ENCODE assay signal across 15 cellular contexts in genomic region chr9:110583237-110583636, GRCh38. TPM values are rescaled to one million over a fixed set of nuclear protein-coding genes. Genes with fewer than 3 reads are reported as not detected.
DNase-seq lines count a peak whose midpoint lies in the region; ATAC-seq and TF ChIP-seq lines count a peak whose summit lies in the region.
"Had no signal": no experiment of that assay in that cellular context is flagged by ENCODE, and none has a peak within 500 bp of the region (broad histone marks: within the 10 kb centered on the region; RNA-seq: fewer than 3 reads in every experiment).

No MANE protein-coding gene starts in this region.

- H3K27me3 ChIP-seq in PC-3 (ENCODE audit: low read length), result no peaks in the 10 kb centered on the region

- no TSS peak for BruUV-seq in PC-3 (replicated peaks; lab: Mats Ljungman, UMichigan)

- DNase-seq in A172 (ENCODE audit: low spot score) (peak; percentile 9), EL (peak; percentile 54), PC-3 (peak; percentile 42), fibroblast of mammary gland (ENCODE audit: low read depth) (peak; percentile 72), NCI-H510A (lab: John Stamatoyannopoulos, UW) (no peak), GM20000 (ENCODE audit: low spot score) (no peak)
- DNase-seq: activated CD4-positive, alpha-beta T cell treated with anti-CD3 and anti-CD28 coated beads, Interleukin-2, amount 50 U/mL, for 1 hour; CD8-positive, alpha-beta memory T cell; kidney; NCI-H524; stimulated activated CD4-positive, alpha-beta T cell treated with anti-CD3 and anti-CD28 coated beads, Interleukin-12 subunit alpha, Interleukin-12 subunit beta, amount 100 ng/mL, for 4 hours had no signal

- H3K4me1 Mint-ChIP-seq in stimulated activated memory B cell treated with anti-CD40 and anti-IgM and Interleukin-4, amounts not matched to agents 10 μg/mL and 1 μg/mL and 100 μg/mL, for 72 hours, result peaks cover 10% of the 10 kb centered on the region
- H3K4me1 Mint-ChIP-seq: CD8-positive, alpha-beta memory T cell had no signal

- H3K9me3 Mint-ChIP-seq in stimulated activated memory B cell treated with anti-CD40 and anti-IgM and Interleukin-4, amounts not matched to agents 10 μg/mL and 1 μg/mL and 100 μg/mL, for 72 hours, result peaks cover 16% of the 10 kb centered on the region
- H3K9me3 Mint-ChIP-seq: activated T-helper 2 cell treated with anti-CD3 and anti-CD28 coated beads, Interferon-gamma antibody, Interleukin-2, Interleukin-4, amounts not matched to agents 10 μg/mL and 5 μg/mL and 100 μg/mL, durations not matched to agents 14 hours and 24 hours and 36 hours had no signal

- ATAC-seq in PC-3 (peak; percentile 68), GM18498 (IDR thresholded peaks at IDR 0.05; ENCODE audit: unreplicated experiment) (no peak)
- no peak for ATAC-seq in stimulated activated memory B cell treated with anti-CD40 and anti-IgM and Interleukin-4, amounts not matched to agents 10 μg/mL and 1 μg/mL and 100 μg/mL, for 72 hours

- peak overlapping the region; percentile 74 for H2AFZ ChIP-seq in PC-3 (ENCODE audit: low read length)
- H2AFZ ChIP-seq: neural progenitor cell had no signal

- peaks cover 10% of the 10 kb centered on the region; the same call in 1 of the 2 replicates for H3K4me1 ChIP-seq in PC-3 (ENCODE audit: insufficient read depth, low read length)

- H3K27ac Mint-ChIP-seq in stimulated activated memory B cell treated with anti-CD40 and anti-IgM and Interleukin-4, amounts not matched to agents 10 μg/mL and 1 μg/mL and 100 μg/mL, for 72 hours, result no peak overlapping the region
- H3K27ac Mint-ChIP-seq: activated T-helper 2 cell treated with anti-CD3 and anti-CD28 coated beads, Interferon-gamma antibody, Interleukin-2, Interleukin-4, amounts not matched to agents 10 μg/mL and 5 μg/mL and 100 μg/mL, durations not matched to agents 14 hours and 24 hours and 36 hours; neural progenitor cell had no signal

- H4K20me1 ChIP-seq in PC-3 (ENCODE audit: low read length), result no peaks in the 10 kb centered on the region

- H3F3A ChIP-seq in PC-3 (ENCODE audit: low read length, unreplicated experiment), result no peaks in the 10 kb centered on the region

- no peak overlapping the region for H3K27ac ChIP-seq in PC-3 (ENCODE audit: low read length)
- H3K27ac ChIP-seq: neural progenitor cell had no signal

- intact Hi-C loops in PC-3 (cut with micrococcal nuclease), result loop anchor here (1.0 to 10.0 kb wide), 2 partner anchors 131 to 158 kb away; no protein-coding TSS in a partner anchor

- no peaks in the 10 kb centered on the region for H3K9me3 ChIP-seq in PC-3 (ENCODE audit: low read length)

- H3K79me2 ChIP-seq in PC-3 (ENCODE audit: low read length), result no peaks in the 10 kb centered on the region

- H3K4me3 ChIP-seq in PC-3 (ENCODE audit: low read length), result no peak overlapping the region
- H3K4me3 ChIP-seq in fibroblast of mammary gland (ENCODE audit: control insufficient read depth, low read depth, low read length), result no peak overlapping the region
- H3K4me3 ChIP-seq: neural progenitor cell had no signal

- H3K27me3 Mint-ChIP-seq in stimulated activated memory B cell treated with anti-CD40 and anti-IgM and Interleukin-4, amounts not matched to agents 10 μg/mL and 1 μg/mL and 100 μg/mL, for 72 hours, result peaks cover 23% of the 10 kb centered on the region

- H3K36me3 Mint-ChIP-seq in stimulated activated memory B cell treated with anti-CD40 and anti-IgM and Interleukin-4, amounts not matched to agents 10 μg/mL and 1 μg/mL and 100 μg/mL, for 72 hours, result no peaks in the 10 kb centered on the region
- H3K36me3 Mint-ChIP-seq: neural progenitor cell had no signal

- no peak overlapping the region for H3K9ac ChIP-seq in PC-3 (ENCODE audit: low read length)
- H3K9ac ChIP-seq: neural progenitor cell had no signal

- POLR2A ChIA-PET in PC-3 (lab: Charles Lee; ENCODE audit: unreplicated experiment), result no interaction called here

- CTCF ChIA-PET in PC-3 (lab: Charles Lee), result no interaction called here

- TF ChIP-seq CTCF in PC-3 (conservative IDR thresholded peaks at IDR 0.05; ENCODE audit: low read depth, low read length) (peak; percentile 50), fibroblast of mammary gland (conservative IDR thresholded peaks at IDR 0.05; ENCODE audit: control insufficient read depth, insufficient read depth, low read depth, low read length) (peak; percentile 33), GM20000 (IDR thresholded peaks at IDR 0.05; ENCODE audit: extremely low read depth, missing control alignments) (no peak)

- no peak overlapping the region for H3K4me3 Mint-ChIP-seq in stimulated activated memory B cell treated with anti-CD40 and anti-IgM and Interleukin-4, amounts not matched to agents 10 μg/mL and 1 μg/mL and 100 μg/mL, for 72 hours
- H3K4me3 Mint-ChIP-seq: CD8-positive, alpha-beta memory T cell; neural progenitor cell had no signal

- H3K4me2 ChIP-seq in PC-3 (ENCODE audit: low read length), result peak overlapping the region; percentile 61
- H3K4me2 ChIP-seq: neural progenitor cell had no signal

- no peaks in the 10 kb centered on the region for H3K9me2 ChIP-seq in PC-3 (replicated peaks; ENCODE audit: low read length)

- no peaks in the 10 kb centered on the region for H3K36me3 ChIP-seq in PC-3 (ENCODE audit: low read depth, low read length)
- H3K36me3 ChIP-seq: neural progenitor cell had no signal

RNA-seq across cellular contexts. Expression of gene SVEP1, which starts 3.7 kb away (rescaled TPM):
- 0.07 TPM in 1 of 2 replicates, not detected in the other for total RNA-seq in A172 (2014; rRNA removed; shearing (Covaris generic))
- total RNA-seq in PC-3 (2014; rRNA removed), result 0.04 and 0.17 TPM in 2 replicates
- total RNA-seq: activated T-helper 2 cell treated with anti-CD3 and anti-CD28 coated beads, Interferon-gamma antibody, Interleukin-2, Interleukin-4, amounts not matched to agents 10 μg/mL and 5 μg/mL and 100 μg/mL, durations not matched to agents 14 hours and 24 hours and 36 hours; CD8-positive, alpha-beta memory T cell had no signal

Comparison
In these comparisons a context has a peak if more than half of its experiments do, and no peak if none do; other contexts are left out.
1. DNase-seq: peak in A172 (single experiment), EL (single experiment), PC-3 (single experiment) and fibroblast of mammary gland (single experiment); none in NCI-H510A (single experiment) and GM20000 (single experiment).